In genomic region chr3:148759425-148759824, GRCh38 we compare ENCODE assay signal across 21 cellular contexts.
"Had no signal": no experiment of that assay in that cellular context is flagged by ENCODE, and none has a peak within 500 bp of the region (broad histone marks: within the 10 kb centered on the region; RNA-seq: fewer than 3 reads in every experiment).

No MANE protein-coding gene starts in this region.

- H3K4me1 Mint-ChIP-seq: activated CD4-positive, alpha-beta T cell treated with anti-CD3 and anti-CD28 coated beads for 36 hours; activated naive CD8-positive, alpha-beta T cell treated with anti-CD3 and anti-CD28 coated beads, Interleukin-2, amount 10 ng/mL, durations not matched to agents 7 days and 5 days; nephron progenitor cell had no signal

- H3K36me3 Mint-ChIP-seq: activated naive CD8-positive, alpha-beta T cell treated with anti-CD3 and anti-CD28 coated beads, Interleukin-2, amount 10 ng/mL, durations not matched to agents 7 days and 5 days; WTC11 had no signal

- H3K27ac Mint-ChIP-seq: activated CD4-positive, alpha-beta T cell treated with anti-CD3 and anti-CD28 coated beads for 36 hours; activated naive CD8-positive, alpha-beta T cell treated with anti-CD3 and anti-CD28 coated beads, Interleukin-2, amount 10 ng/mL, durations not matched to agents 7 days and 5 days; activated T-helper 2 cell treated with anti-CD3 and anti-CD28 coated beads, Interferon-gamma antibody, Interleukin-2, Interleukin-4, amounts not matched to agents 10 μg/mL and 5 μg/mL and 100 μg/mL, durations not matched to agents 14 hours and 24 hours and 36 hours; nephron progenitor cell; WTC11 had no signal

- H3K4me3 ChIP-seq: cardiac muscle cell, esophagus muscularis mucosa, gastroesophageal sphincter, heart left ventricle, left lung, tibial artery had no signal

- H3K27me3 Mint-ChIP-seq: activated CD4-positive, alpha-beta T cell treated with anti-CD3 and anti-CD28 coated beads for 36 hours; activated naive CD8-positive, alpha-beta T cell treated with anti-CD3 and anti-CD28 coated beads, Interleukin-2, amount 10 ng/mL, durations not matched to agents 7 days and 5 days had no signal

- H3K27me3 ChIP-seq: cardiac muscle cell, esophagus muscularis mucosa, gastroesophageal sphincter, heart left ventricle, left lung had no signal

- H3K4me1 ChIP-seq: esophagus muscularis mucosa, gastroesophageal sphincter had no signal

- H3K9me3 Mint-ChIP-seq: activated naive CD8-positive, alpha-beta T cell treated with anti-CD3 and anti-CD28 coated beads, Interleukin-2, amount 10 ng/mL, durations not matched to agents 7 days and 5 days; activated T-helper 2 cell treated with anti-CD3 and anti-CD28 coated beads, Interferon-gamma antibody, Interleukin-2, Interleukin-4, amounts not matched to agents 10 μg/mL and 5 μg/mL and 100 μg/mL, durations not matched to agents 14 hours and 24 hours and 36 hours had no signal

- H3K9me3 ChIP-seq: esophagus muscularis mucosa, gastroesophageal sphincter, left lung, tibial artery had no signal

- H3K36me3 ChIP-seq: cardiac muscle cell, esophagus muscularis mucosa, gastroesophageal sphincter, heart left ventricle, left lung, tibial artery had no signal

- H3K27ac ChIP-seq: cardiac muscle cell, esophagus muscularis mucosa, gastroesophageal sphincter, heart left ventricle, left lung, tibial artery had no signal

- DNase-seq: activated CD4-positive, alpha-beta T cell treated with anti-CD3 and anti-CD28 coated beads for 36 hours; activated CD4-positive, alpha-beta T cell treated with anti-CD3 and anti-CD28 coated beads, Interleukin-2, amount 50 U/mL, for 48 hours; activated naive CD4-positive, alpha-beta T cell treated with Interleukin-2 at 50 U/mL for 16 hours; activated naive CD8-positive, alpha-beta T cell treated with anti-CD3 and anti-CD28 coated beads, Interleukin-2, amount 10 ng/mL, durations not matched to agents 7 days and 5 days; amygdala; dermis blood vessel endothelial cell; effector memory CD4-positive, alpha-beta T cell; heart left ventricle; left lung; midbrain; nephron progenitor cell; occipital lobe; stimulated activated CD4-positive, alpha-beta T cell treated with anti-CD3 and anti-CD28 coated beads, Interleukin-2, amount 100 ng/mL, for 24 hours; stimulated activated naive CD4-positive, alpha-beta T cell treated with Interleukin-2 at 50 U/mL for 16 hours; T1000; tibial artery had no signal

- ATAC-seq: activated CD4-positive, alpha-beta T cell treated with anti-CD3 and anti-CD28 coated beads for 36 hours; gastroesophageal sphincter; heart left ventricle; left lung; WTC11 had no signal

- H3K4me3 Mint-ChIP-seq: activated CD4-positive, alpha-beta T cell treated with anti-CD3 and anti-CD28 coated beads for 36 hours; activated naive CD8-positive, alpha-beta T cell treated with anti-CD3 and anti-CD28 coated beads, Interleukin-2, amount 10 ng/mL, durations not matched to agents 7 days and 5 days; nephron progenitor cell; WTC11 had no signal
